Comparison of ENCODE assay signal across 15 cellular contexts in genomic region chr21:34970566-34970965, GRCh38.
"Had no signal": no experiment of that assay in that cellular context is flagged by ENCODE, and none has a peak within 500 bp of the region (broad histone marks: within the 10 kb centered on the region; RNA-seq: fewer than 3 reads in every experiment).

No MANE protein-coding gene starts in this region.

- H3K9me3 Mint-ChIP-seq: activated B cell treated with CpG ODN at 0.5 μM for 24 hours; endodermal cell; immature natural killer cell; nephron; stimulated activated naive CD8-positive, alpha-beta T cell treated with anti-CD3 and anti-CD28 coated beads, Interleukin-15, Interleukin-2, amounts not matched to agents 100 ng/mL and 50 ng/mL, for 24 hours had no signal

- H3K9me3 ChIP-seq: right atrium auricular region, thoracic aorta had no signal

- H3K4me1 ChIP-seq: right atrium auricular region had no signal

- H3K4me3 ChIP-seq: dorsolateral prefrontal cortex, right atrium auricular region, skin epidermis, thoracic aorta had no signal

- H3K27me3 ChIP-seq: right atrium auricular region had no signal

- H3K27me3 Mint-ChIP-seq: activated B cell treated with CpG ODN at 0.5 μM for 24 hours had no signal

- H3K4me1 Mint-ChIP-seq: endodermal cell had no signal

- H3K27ac ChIP-seq: dorsolateral prefrontal cortex, right atrium auricular region, thoracic aorta had no signal

- H3K27ac Mint-ChIP-seq: endodermal cell had no signal

- H3K4me3 Mint-ChIP-seq: activated B cell treated with CpG ODN at 0.5 μM for 24 hours, endodermal cell, nephron had no signal

- DNase-seq: activated B cell treated with CpG ODN at 0.5 μM for 24 hours; activated CD4-positive, alpha-beta T cell treated with anti-CD3 and anti-CD28 coated beads, Interleukin-2, amount 10 ng/mL, durations not matched to agents 24 days and 14 days; activated effector memory CD4-positive, alpha-beta T cell treated with anti-CD3 and anti-CD28 coated beads, Interleukin-2, amount 50 U/mL, for 16 hours; activated T-cell treated with anti-CD3 and anti-CD28 coated beads for 4 hours; dorsolateral prefrontal cortex; endodermal cell; head of caudate nucleus; immature natural killer cell; occipital lobe; stimulated activated CD4-positive, alpha-beta T cell treated with anti-CD3 and anti-CD28 coated beads, Interleukin-4, amount 100 ng/mL, for 24 hours had no signal

- H3K36me3 ChIP-seq: right atrium auricular region, thoracic aorta had no signal
